Comparison of ENCODE assay signal across 7 cellular contexts in genomic region chr17:56819431-56820145, GRCh38. TPM values are rescaled to one million over a fixed set of nuclear protein-coding genes. Genes with fewer than 3 reads are reported as not detected.
A peak's percentile ranks its signal among the peaks of the same experiment; 100 is the strongest.
DNase-seq lines count a peak whose midpoint lies in the region; ATAC-seq, FAIRE-seq and TF ChIP-seq lines count a peak whose summit lies in the region.

No MANE protein-coding gene starts in this region.

- no peaks in the 10 kb centered on the region for H3K36me3 ChIP-seq in kidney (ENCODE audit: control insufficient read depth in 1 of 2, insufficient read depth in 2 of 2, low read length in 2 of 2)

- in situ Hi-C loops in T47D (cut with HindIII; ENCODE audit: low pct_unique_long_range_greater_than_20kb, low sequenced_read_pairs) = no loop called here

- peaks cover 0 to 4% of the 10 kb centered on the region in 2 donors for H3K4me1 ChIP-seq in kidney (ENCODE audit: control insufficient read depth in 1 of 2, insufficient read depth in 1 of 2, low read depth in 1 of 2, low read length in 2 of 2)

- no peak overlapping the region for H3K4me3 ChIP-seq in kidney (ENCODE audit: low read length in 2 of 2)

- H3K27ac ChIP-seq in VCaP (peak overlapping the region; percentile 9; the same call in 1 of the 2 replicates), kidney (ENCODE audit: low read depth in 2 of 2, low read length in 2 of 2) (no peak overlapping the region)

- H3K9ac ChIP-seq in kidney (ENCODE audit: low read length in 2 of 2) = no peak overlapping the region

- ATAC-seq in GM18498 (IDR thresholded peaks at IDR 0.05; ENCODE audit: unreplicated experiment) (peak; percentile 67), HG02970 (IDR thresholded peaks at IDR 0.05; ENCODE audit: low FRiP score, unreplicated experiment) (peak; percentile 70)

- DNase-seq in NCI-H2171 treated with DMSO at 0.1 percent for 48 hours (lab: John Stamatoyannopoulos, UW) = peak; percentile 71
- peak; percentile 63 to 84 for DNase-seq in T47D (ENCODE audit: low read depth in 1 of 2, low spot score in 1 of 2)
- DNase-seq in kidney = no peak
- DNase-seq in stimulated activated CD4-positive, alpha-beta T cell treated with anti-CD3 and anti-CD28 coated beads, Interleukin-4, amount 100 ng/mL, for 1 hour = peak; percentile 57

- TF ChIP-seq CTCF in VCaP (conservative IDR thresholded peaks at IDR 0.05) = peak; percentile 87
- TF ChIP-seq CTCF in kidney (IDR thresholded peaks at IDR 0.05; ENCODE audit: borderline replicate concordance, extremely low read depth, insufficient read depth) = peak; percentile 91

- H3K9me3 ChIP-seq in kidney (ENCODE audit: control insufficient read depth in 1 of 2, low read length in 2 of 2) = no peaks in the 10 kb centered on the region

- intact Hi-C loops in kidney (cut with DNase I) = loop anchor here (10.0 kb wide), 1 partner anchor 125 kb away; no protein-coding TSS in a partner anchor

- FAIRE-seq in kidney (lab: Jason Lieb, UNC) = peak; percentile 61

RNA-seq across cellular contexts. Expression of gene C17orf67, which starts 14.1 kb away (rescaled TPM):
- 2.0 TPM for total RNA-seq in kidney
- polyA plus RNA-seq in kidney (ENCODE audit: insufficient read depth, low read depth, low replicate concordance) = 0.69 TPM

RNA-seq across cellular contexts. Expression of gene DGKE, which starts 14.4 kb away (rescaled TPM):
- total RNA-seq in kidney = 8.7 TPM
- polyA plus RNA-seq in kidney (ENCODE audit: insufficient read depth, low read depth, low replicate concordance) = 1.9 TPM
